In the genomic region with DNA sequence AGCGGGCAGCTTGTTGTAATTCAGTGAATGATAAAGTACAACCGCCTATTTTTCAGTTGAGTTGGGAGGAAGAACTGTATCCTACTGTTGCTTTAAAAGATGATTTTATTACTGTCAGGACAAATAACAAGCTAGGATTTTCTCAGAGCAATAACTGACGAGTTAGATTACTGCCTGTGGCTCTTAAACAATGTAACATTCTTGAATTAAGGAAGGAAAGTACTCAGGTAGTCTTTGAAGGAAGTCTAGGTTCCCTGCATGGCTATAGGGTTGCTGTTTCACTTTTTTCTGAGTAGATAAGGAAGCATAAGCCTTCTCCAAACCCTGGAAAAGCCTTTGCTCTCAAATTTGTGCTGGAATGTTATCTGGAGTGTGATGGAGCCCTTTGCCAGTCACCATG, we compare ENCODE assay signal across 18 cellular contexts. TPM values are rescaled to one million over a fixed set of nuclear protein-coding genes. Genes with fewer than 3 reads are reported as not detected.
DNase-seq lines count a peak whose midpoint lies in the region; ATAC-seq and TF ChIP-seq lines count a peak whose summit lies in the region.
"Had no signal": no experiment of that assay in that cellular context is flagged by ENCODE, and none has a peak within 500 bp of the region (broad histone marks: within the 10 kb centered on the region; RNA-seq: fewer than 3 reads in every experiment).

No MANE protein-coding gene starts in this region.

- H3K4me1 Mint-ChIP-seq in nephron progenitor cell, result peaks cover 17% of the 10 kb centered on the region
- H3K4me1 Mint-ChIP-seq: B cell had no signal

- H3K27me3 Mint-ChIP-seq in nephron progenitor cell (ENCODE audit: low read depth, poor library complexity), result no peaks in the 10 kb centered on the region
- H3K27me3 Mint-ChIP-seq: B cell; CD4-positive, alpha-beta T cell had no signal

- TF ChIP-seq POLR2A in heart left ventricle (IDR thresholded peaks at IDR 0.05), result no peak

- H3K27ac ChIP-seq in caudate nucleus (ENCODE audit: low read depth, low read length) (peak overlapping the region; percentile 67), heart left ventricle (peak overlapping the region in 9 of 12 donors; percentile 3 to 55 (median 26)), tibial artery (peak overlapping the region; percentile 22 to 51)

- no peaks in the 10 kb centered on the region for H3K36me3 ChIP-seq in heart left ventricle
- no peaks in the 10 kb centered on the region for H3K36me3 ChIP-seq in tibial artery

- H3K4me3 ChIP-seq in heart left ventricle (peak overlapping the region in 4 of 12 donors; percentile 3 to 27 (median 16)), tibial artery (no peak overlapping the region)

- H3K27ac Mint-ChIP-seq in nephron progenitor cell, result peak overlapping the region; percentile 57
- H3K27ac Mint-ChIP-seq: B cell; CD4-positive, alpha-beta T cell; HFFc6 had no signal

- intact Hi-C loops in heart left ventricle (cut with DNase I), result no loop called here
- intact Hi-C loops in tibial artery (cut with DNase I; ENCODE audit: low total_unique reads), result no loop called here

- no peaks in the 10 kb centered on the region for H3K9me3 Mint-ChIP-seq in nephron progenitor cell
- H3K9me3 Mint-ChIP-seq: CD4-positive, alpha-beta T cell; HFFc6 had no signal

- TF ChIP-seq CTCF in heart left ventricle (IDR thresholded peaks at IDR 0.05) (no peak), nephron progenitor cell (IDR thresholded peaks at IDR 0.05) (no peak), tibial artery (IDR thresholded peaks at IDR 0.05) (no peak)

- H3K9me3 ChIP-seq in heart left ventricle (no peaks in the 10 kb centered on the region), tibial artery (no peaks in the 10 kb centered on the region)

- H3K27me3 ChIP-seq in heart left ventricle, result no peaks in the 10 kb centered on the region
- H3K27me3 ChIP-seq in tibial artery, result no peaks in the 10 kb centered on the region

- DNase-seq in caudate nucleus (lab: John Stamatoyannopoulos, UW) (no peak), heart left ventricle (no peak), nephron progenitor cell (no peak), tibial artery (no peak), NCI-H1417 treated with DMSO at 0.1 percent for 48 hours (lab: John Stamatoyannopoulos, UW) (no peak), GF-D8 (lab: John Stamatoyannopoulos, UW) (no peak), NCI-H82 (lab: John Stamatoyannopoulos, UW) (no peak)
- DNase-seq: Calu3; CD4-positive, alpha-beta T cell; DMS79; GOT3; HFFc6; KG1; NCI-H1105; NCI-H187; NCI-H774; SIG-M5 had no signal

- H3K4me1 ChIP-seq in heart left ventricle (peaks cover 0 to 50% (median 19%) of the 10 kb centered on the region in 12 donors), tibial artery (peaks cover 0 to 40% (median 15%) of the 10 kb centered on the region in 4 donors)

- peaks cover 23% of the 10 kb centered on the region for H3K36me3 Mint-ChIP-seq in nephron progenitor cell (ENCODE audit: low read depth)

- H3K4me3 Mint-ChIP-seq in nephron progenitor cell, result no peak overlapping the region
- H3K4me3 Mint-ChIP-seq: B cell; CD4-positive, alpha-beta T cell; HFFc6 had no signal

- ATAC-seq in heart left ventricle, result peak in 2 of 4 donors; percentile 16 to 26

- 50 to 78% (median 67%) methylated on average over 3 of the region's 3 CpGs for WGBS in heart left ventricle, 4 donors

RNA-seq across cellular contexts. Expression of a gene that starts 17.6 kb away (rescaled TPM):
- total RNA-seq in heart left ventricle, result 10 to 100 TPM; 16.1 to 28.7 (median 19.1) TPM
- 1 to 10 TPM; 6.2 to 7.3 TPM for polyA plus RNA-seq in heart left ventricle
